Comparison of ENCODE assay signal across 7 cellular contexts in the genomic region with DNA sequence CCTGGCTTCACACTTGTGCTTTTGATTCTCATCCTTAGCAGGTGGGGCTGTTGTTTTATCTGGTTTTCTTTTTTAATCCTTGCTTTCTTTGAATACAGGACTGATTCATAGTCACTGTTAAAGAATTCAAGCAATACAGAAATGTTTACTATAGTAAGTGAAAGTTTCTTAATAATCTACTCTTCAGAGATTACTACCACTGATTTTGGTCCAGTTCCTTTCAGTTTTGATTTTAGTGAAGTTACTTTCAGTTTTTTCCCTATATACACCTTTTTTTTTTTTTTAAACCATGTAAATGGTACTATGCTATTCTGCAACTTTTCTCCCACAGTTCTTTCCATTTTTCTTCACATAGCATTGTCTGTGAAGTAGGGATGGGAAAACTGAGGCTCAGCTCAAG. TPM values are rescaled to one million over a fixed set of nuclear protein-coding genes. Genes with fewer than 3 reads are reported as not detected.
DNase-seq lines count a peak whose midpoint lies in the region; ATAC-seq lines count a peak whose summit lies in the region.

No MANE protein-coding gene starts in this region.

- DNase-seq in SJSA1 (ENCODE audit: low read depth in 1 of 2, low spot score in 2 of 2), result peak in 1 of 2 experiments; percentile 33
- peak; percentile 80 for DNase-seq in fibroblast of peridontal ligament (ENCODE audit: extremely low read depth)
- no peak for DNase-seq in left colon
- no peak for DNase-seq in NCI-H2081 (lab: John Stamatoyannopoulos, UW)
- no peak for DNase-seq in NCI-H345 treated with DMSO at 0.1 percent for 48 hours (lab: John Stamatoyannopoulos, UW; ENCODE audit: unreplicated experiment)

- peak overlapping the region; percentile 88 for H3K4me3 Mint-ChIP-seq in stimulated activated naive CD8-positive, alpha-beta T cell treated with anti-CD3 and anti-CD28 coated beads, Interleukin-15, Interleukin-2, amounts not matched to agents 100 ng/mL and 50 ng/mL, for 24 hours

- no peaks in the 10 kb centered on the region for H3K27me3 Mint-ChIP-seq in stimulated activated naive CD8-positive, alpha-beta T cell treated with anti-CD3 and anti-CD28 coated beads, Interleukin-15, Interleukin-2, amounts not matched to agents 100 ng/mL and 50 ng/mL, for 24 hours

- intact Hi-C loops in left colon (cut with DNase I, micrococcal nuclease), result no loop called here

- ATAC-seq in GM19452 (IDR thresholded peaks at IDR 0.05; ENCODE audit: unreplicated experiment) (peak; percentile 7), left colon (no peak)

- H3K27ac ChIP-seq in SJSA1, result peak overlapping the region; percentile 37

- H3K27me3 ChIP-seq in SJSA1 (replicated peaks), result no peaks in the 10 kb centered on the region

- peak overlapping the region; percentile 98 for H3K27ac Mint-ChIP-seq in stimulated activated naive CD8-positive, alpha-beta T cell treated with anti-CD3 and anti-CD28 coated beads, Interleukin-15, Interleukin-2, amounts not matched to agents 100 ng/mL and 50 ng/mL, for 24 hours

- peaks cover 86% of the 10 kb centered on the region for H3K4me1 Mint-ChIP-seq in stimulated activated naive CD8-positive, alpha-beta T cell treated with anti-CD3 and anti-CD28 coated beads, Interleukin-15, Interleukin-2, amounts not matched to agents 100 ng/mL and 50 ng/mL, for 24 hours (ENCODE audit: low read depth)

- H3K4me1 ChIP-seq in SJSA1 (replicated peaks), result peaks cover 28% of the 10 kb centered on the region

- H3K36me3 Mint-ChIP-seq in stimulated activated naive CD8-positive, alpha-beta T cell treated with anti-CD3 and anti-CD28 coated beads, Interleukin-15, Interleukin-2, amounts not matched to agents 100 ng/mL and 50 ng/mL, for 24 hours (ENCODE audit: low read depth), result no peaks in the 10 kb centered on the region

- no peaks in the 10 kb centered on the region for H3K9me3 Mint-ChIP-seq in stimulated activated naive CD8-positive, alpha-beta T cell treated with anti-CD3 and anti-CD28 coated beads, Interleukin-15, Interleukin-2, amounts not matched to agents 100 ng/mL and 50 ng/mL, for 24 hours

- no peaks in the 10 kb centered on the region for H3K9me3 ChIP-seq in SJSA1 (replicated peaks)

- H3K4me3 ChIP-seq in SJSA1, result no peak overlapping the region

- peaks cover 15% of the 10 kb centered on the region for H3K36me3 ChIP-seq in SJSA1

RNA-seq across cellular contexts. Expression of a gene that starts 53.6 kb away (rescaled TPM):
- 41.5 and 45.9 TPM in 2 replicates for total RNA-seq in SJSA1 (2014; rRNA removed; shearing (Covaris generic))
- 100 to 1,000 TPM; 104 to 135 TPM for total RNA-seq in left colon

RNA-seq across cellular contexts. Expression of a gene that starts 56.2 kb away (rescaled TPM):
- 0.69 and 0.74 TPM in 2 replicates for total RNA-seq in SJSA1 (2014; rRNA removed; shearing (Covaris generic))
- total RNA-seq in left colon, result 1 to 10 TPM; 1.6 to 2.8 TPM

RNA-seq across cellular contexts. Expression of a gene that starts 56.9 kb away (rescaled TPM):
- total RNA-seq in SJSA1 (2014; rRNA removed; shearing (Covaris generic)), result 118 and 130 TPM in 2 replicates
- total RNA-seq in left colon, result 100 to 1,000 TPM; 430 to 489 TPM
